ENCODE assay signal across 1 cellular context in the genomic region with DNA sequence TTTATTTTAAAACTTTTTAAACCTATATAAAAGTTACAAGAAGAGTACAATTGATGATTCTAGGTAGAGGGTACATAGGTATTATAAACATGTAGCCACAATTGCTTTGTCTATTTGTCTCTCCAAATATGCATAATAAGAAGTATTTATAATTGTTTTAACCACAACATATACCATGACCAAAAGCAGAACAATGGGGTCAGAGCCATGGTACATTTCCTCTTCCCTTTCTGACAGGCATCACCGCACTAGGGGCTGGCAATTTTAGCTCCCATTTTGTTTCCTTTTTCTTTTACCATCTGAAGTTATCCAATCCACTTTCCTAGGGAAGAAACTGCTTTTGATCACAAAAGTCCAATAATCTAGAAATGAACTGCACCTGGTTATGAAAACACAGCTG.
TF ChIP-seq lines count a peak whose summit lies in the region.

No MANE protein-coding gene starts in this region.

TF ChIP-seq in HepG2, 621 proteins besides CTCF, POLR2A, EP300 and RAD21:
- no peak for TF ChIP-seq REL (CRISPR knock-in tag; conservative IDR thresholded peaks at IDR 0.05)
- TF ChIP-seq ZNF17 (CRISPR knock-in tag; IDR thresholded peaks at IDR 0.05): no peak
- no peak for TF ChIP-seq THAP8 (CRISPR knock-in tag; IDR thresholded peaks at IDR 0.05; ENCODE audit: borderline replicate concordance)
- TF ChIP-seq, protein P1, sequence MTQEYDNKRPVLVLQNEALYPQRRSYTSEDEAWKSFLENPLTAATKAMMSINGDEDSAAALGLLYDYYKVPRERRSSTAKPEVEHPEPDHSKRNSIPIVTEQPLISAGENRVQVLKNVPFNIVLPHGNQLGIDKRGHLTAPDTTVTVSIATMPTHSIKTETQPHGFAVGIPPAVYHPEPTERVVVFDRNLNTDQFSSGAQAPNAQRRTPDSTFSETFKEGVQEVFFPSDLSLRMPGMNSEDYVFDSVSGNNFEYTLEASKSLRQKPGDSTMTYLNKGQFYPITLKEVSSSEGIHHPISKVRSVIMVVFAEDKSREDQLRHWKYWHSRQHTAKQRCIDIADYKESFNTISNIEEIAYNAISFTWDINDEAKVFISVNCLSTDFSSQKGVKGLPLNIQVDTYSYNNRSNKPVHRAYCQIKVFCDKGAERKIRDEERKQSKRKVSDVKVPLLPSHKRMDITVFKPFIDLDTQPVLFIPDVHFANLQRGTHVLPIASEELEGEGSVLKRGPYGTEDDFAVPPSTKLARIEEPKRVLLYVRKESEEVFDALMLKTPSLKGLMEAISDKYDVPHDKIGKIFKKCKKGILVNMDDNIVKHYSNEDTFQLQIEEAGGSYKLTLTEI (CRISPR knock-in tag; conservative IDR thresholded peaks at IDR 0.05): no peak
- TF ChIP-seq RORA (CRISPR knock-in tag; IDR thresholded peaks at IDR 0.05): no peak
- no peak for TF ChIP-seq ZSCAN31 (CRISPR knock-in tag; IDR thresholded peaks at IDR 0.05; ENCODE audit: low read depth)
- no peak for TF ChIP-seq CREB1 (IDR thresholded peaks at IDR 0.05)
- no peak for TF ChIP-seq CREB1 (CRISPR knock-in tag; IDR thresholded peaks at IDR 0.05)
- TF ChIP-seq CERS6 (CRISPR knock-in tag; IDR thresholded peaks at IDR 0.05): no peak
- TF ChIP-seq ZUFSP (CRISPR knock-in tag; IDR thresholded peaks at IDR 0.05; ENCODE audit: borderline replicate concordance): no peak
- TF ChIP-seq SIN3B (IDR thresholded peaks at IDR 0.05; ENCODE audit: low read length): no peak
- TF ChIP-seq ARID4A (CRISPR knock-in tag; IDR thresholded peaks at IDR 0.05; ENCODE audit: borderline replicate concordance): no peak
- TF ChIP-seq ZNF468 (CRISPR knock-in tag; IDR thresholded peaks at IDR 0.05): no peak
